8 cellular contexts compared by ENCODE assay signal in the genomic region with DNA sequence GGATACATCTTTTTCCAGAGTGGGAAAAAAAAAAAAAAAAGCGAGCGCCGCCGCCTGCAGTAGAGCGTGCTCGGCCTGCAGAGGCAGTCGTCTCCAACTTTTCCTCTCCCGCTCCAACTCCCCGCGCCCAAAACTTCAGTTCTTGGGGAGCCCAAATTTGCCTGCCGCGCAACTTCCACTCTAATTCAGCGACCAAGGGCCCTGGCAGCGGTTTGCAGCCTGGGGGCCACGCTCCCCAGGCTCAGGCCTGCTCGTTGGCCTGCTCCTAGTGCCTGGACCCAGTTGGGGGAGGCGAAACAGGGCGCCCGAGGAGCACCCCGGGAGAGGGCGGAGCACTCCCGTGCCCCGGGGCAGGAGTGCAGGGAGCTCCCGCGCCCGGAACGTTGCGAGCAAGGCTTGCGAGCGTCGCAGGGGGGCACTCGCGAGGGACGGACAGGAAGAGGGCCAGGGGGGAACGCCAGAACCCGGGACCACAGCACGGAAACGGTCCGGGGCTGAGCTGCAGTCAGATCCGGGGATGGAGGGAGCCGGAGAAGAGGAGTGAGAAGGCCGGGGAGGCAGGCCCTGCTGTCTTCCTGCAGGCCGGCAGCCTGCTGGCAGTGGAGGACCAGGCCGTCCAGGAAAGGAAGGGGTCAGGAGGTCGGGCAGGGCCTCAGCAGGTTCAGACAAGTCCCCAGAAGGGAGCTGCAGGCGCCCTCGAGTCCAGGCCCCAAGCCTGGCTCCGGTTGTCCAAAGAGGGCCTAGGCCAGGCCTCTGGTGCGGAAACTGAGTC. TPM values are rescaled to one million over a fixed set of nuclear protein-coding genes. Genes with fewer than 3 reads are reported as not detected.
DNase-seq lines count a peak whose midpoint lies in the region; ATAC-seq and TF ChIP-seq lines count a peak whose summit lies in the region.

A gene with protein sequence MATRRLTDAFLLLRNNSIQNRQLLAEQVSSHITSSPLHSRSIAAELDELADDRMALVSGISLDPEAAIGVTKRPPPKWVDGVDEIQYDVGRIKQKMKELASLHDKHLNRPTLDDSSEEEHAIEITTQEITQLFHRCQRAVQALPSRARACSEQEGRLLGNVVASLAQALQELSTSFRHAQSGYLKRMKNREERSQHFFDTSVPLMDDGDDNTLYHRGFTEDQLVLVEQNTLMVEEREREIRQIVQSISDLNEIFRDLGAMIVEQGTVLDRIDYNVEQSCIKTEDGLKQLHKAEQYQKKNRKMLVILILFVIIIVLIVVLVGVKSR (plus strand): TSS at position 508 of the 772 bp plus-strand sequence. CDS start 724 bp downstream, outside the sequence.

- H3K4me1 ChIP-seq in endocrine pancreas (ENCODE audit: control insufficient read depth, insufficient read depth, low read length), result peaks cover 20% of the 10 kb centered on the region
- H3K4me1 ChIP-seq in mesendoderm (ENCODE audit: control insufficient read depth, low read depth, low read length), result no peaks in the 10 kb centered on the region

- no peak within 1 kb of the TSS for H2BK15ac ChIP-seq in mesendoderm (replicated peaks; ENCODE audit: low read depth)

- H2BK5ac ChIP-seq in mesendoderm (ENCODE audit: low read length), result peak within 1 kb of the TSS; percentile 78

- H3K9ac ChIP-seq in endocrine pancreas (ENCODE audit: control insufficient read depth, insufficient read depth, low read length), result peak within 1 kb of the TSS; percentile 95
- peak within 1 kb of the TSS; percentile 86 for H3K9ac ChIP-seq in mesendoderm (ENCODE audit: low read length)

- ATAC-seq in CD4-positive, alpha-beta T cell (ENCODE audit: poor library complexity), result peak; percentile 66
- peak; percentile 74 for ATAC-seq in GM19463 (IDR thresholded peaks at IDR 0.05; ENCODE audit: unreplicated experiment)

- H3K23ac ChIP-seq in mesendoderm (ENCODE audit: low read length), result peak within 1 kb of the TSS; percentile 33

- POLR2A ChIA-PET in CD4-positive, alpha-beta T cell (lab: Charles Lee), result interaction anchor here (0.5 to 4.6 kb wide), 27 partner anchors 10 to 1289 kb away, joined by 3 to 99 read pairs (median 5); a partner anchor contains a TSS

- H3K27me3 ChIP-seq in CD4-positive, alpha-beta T cell (ENCODE audit: control insufficient read depth, insufficient read depth, low read length), result no peaks in the 10 kb centered on the region
- H3K27me3 ChIP-seq in endocrine pancreas (ENCODE audit: control insufficient read depth, insufficient read depth, low read length), result no peaks in the 10 kb centered on the region
- no peaks in the 10 kb centered on the region for H3K27me3 ChIP-seq in mesendoderm (ENCODE audit: insufficient read depth, low read length, poor library complexity)

- CTCF ChIA-PET in CD4-positive, alpha-beta T cell (lab: Charles Lee), result interaction anchor here (0.6 to 3.4 kb wide), 35 partner anchors 9 to 1292 kb away, joined by 3 to 62 read pairs (median 4); a partner anchor contains a TSS

- peak within 1 kb of the TSS; percentile 99 for H3K4me3 Mint-ChIP-seq in CD4-positive, alpha-beta T cell

- peak; percentile 76 to 87 (median 85) for DNase-seq in CD4-positive, alpha-beta T cell
- DNase-seq in HT-29 (ENCODE audit: low spot score) (peak; percentile 98), NOMO-1 (lab: John Stamatoyannopoulos, UW; ENCODE audit: unreplicated experiment in 2 of 2) (peak; percentile 77 to 89), mesendoderm (peak; percentile 97)
- DNase-seq in activated CD8-positive, alpha-beta memory T cell treated with anti-CD3 and anti-CD28 coated beads for 48 hours (ENCODE audit: low read depth in 2 of 3, low spot score in 2 of 3), result peak; percentile 75 to 80 (median 78)
- peak; percentile 80 for DNase-seq in stimulated activated CD8-positive, alpha-beta memory T cell treated with anti-CD3 and anti-CD28 coated beads, Interleukin-12 subunit alpha, Interleukin-12 subunit beta, amount 100 ng/mL, for 4 hours (ENCODE audit: low read depth)

- peaks cover 7% of the 10 kb centered on the region for H3K79me1 ChIP-seq in mesendoderm (ENCODE audit: low read length)

- peak within 1 kb of the TSS; percentile 99 for H3K4ac ChIP-seq in mesendoderm (ENCODE audit: low read depth, low read length)

- H2AK5ac ChIP-seq in mesendoderm (ENCODE audit: low read length), result peak within 1 kb of the TSS; percentile 59

- H3K27me3 Mint-ChIP-seq in CD4-positive, alpha-beta T cell, result no peaks in the 10 kb centered on the region

- H2BK120ac ChIP-seq in mesendoderm (ENCODE audit: low read depth, low read length), result peak within 1 kb of the TSS; percentile 94

- H3K27ac Mint-ChIP-seq in CD4-positive, alpha-beta T cell, result peak within 1 kb of the TSS; percentile 100

- H3K79me2 ChIP-seq in mesendoderm (ENCODE audit: control insufficient read depth, insufficient read depth, low read length), result peaks cover 28% of the 10 kb centered on the region

- peaks cover 35% of the 10 kb centered on the region for H3K36me3 Mint-ChIP-seq in CD4-positive, alpha-beta T cell (ENCODE audit: low read depth)

- H3K4me1 Mint-ChIP-seq in CD4-positive, alpha-beta T cell (ENCODE audit: low read depth), result peaks cover 28% of the 10 kb centered on the region

- H3K27ac ChIP-seq in CD4-positive, alpha-beta T cell (ENCODE audit: low read depth, low read length), result peak within 1 kb of the TSS; percentile 93
- H3K27ac ChIP-seq in mesendoderm (ENCODE audit: low read depth, low read length), result peak within 1 kb of the TSS; percentile 79

- peak within 1 kb of the TSS; percentile 93 for H3K4me2 ChIP-seq in mesendoderm (ENCODE audit: low read length)

- intact Hi-C loops in CD4-positive, alpha-beta T cell (cut with DNase I, micrococcal nuclease), result loop anchor here (1.0 to 10.0 kb wide), 19 partner anchors 41 to 1299 kb away; a partner anchor contains a TSS

- no peaks in the 10 kb centered on the region for H3K36me3 ChIP-seq in endocrine pancreas (ENCODE audit: control insufficient read depth, insufficient read depth, low read length)
- H3K36me3 ChIP-seq in mesendoderm (ENCODE audit: control insufficient read depth, insufficient read depth, low read length), result no peaks in the 10 kb centered on the region

- H3K9me3 ChIP-seq in CD4-positive, alpha-beta T cell (ENCODE audit: control insufficient read depth, low read length), result no peaks in the 10 kb centered on the region
- no peaks in the 10 kb centered on the region for H3K9me3 ChIP-seq in endocrine pancreas (ENCODE audit: control insufficient read depth, low read length)

- peak within 1 kb of the TSS; percentile 99 for H3K18ac ChIP-seq in mesendoderm (ENCODE audit: low read length)

- peak within 1 kb of the TSS; percentile 88 for H3K56ac ChIP-seq in mesendoderm (ENCODE audit: low read length)

- H4K8ac ChIP-seq in mesendoderm (ENCODE audit: low read depth, low read length), result peak within 1 kb of the TSS; percentile 98

- H3K9me3 Mint-ChIP-seq in CD4-positive, alpha-beta T cell, result no peaks in the 10 kb centered on the region

- TF ChIP-seq CTCF in CD4-positive, alpha-beta T cell (IDR thresholded peaks at IDR 0.05), result peak; percentile 76

- no peak within 1 kb of the TSS for H4K5ac ChIP-seq in mesendoderm (ENCODE audit: low read length)

- peak within 1 kb of the TSS; percentile 73 for H3K4me3 ChIP-seq in endocrine pancreas (ENCODE audit: control insufficient read depth, insufficient read depth, low read length)
- peak within 1 kb of the TSS; percentile 72 for H3K4me3 ChIP-seq in mesendoderm (ENCODE audit: low read length)

- WGBS in mesendoderm (ENCODE audit: extremely low coverage, insufficient coverage, low lambda C conversion rate), result no CpG with 5 or more reads among the region's 49 CpGs

RNA-seq across cellular contexts. Expression of the gene that starts here (rescaled TPM):
- total RNA-seq in CD4-positive, alpha-beta T cell, result 100 to 1,000 TPM; 179 to 181 TPM
- 29.2 and 29.5 TPM in 2 replicates for total RNA-seq in HT-29 (2014; rRNA removed; shearing (Covaris generic))
- 23.7 TPM for polyA plus RNA-seq in mesendoderm (2013, experiment 1 of 2)
- polyA plus RNA-seq in mesendoderm (2013, experiment 2 of 2), result 24.1 TPM

Comparison
In these comparisons a context has a peak if more than half of its experiments do, and no peak if none do; other contexts are left out.
1. Peak in every context shown above with its lines: DNase-seq, ATAC-seq, H3K4me3 ChIP-seq and H3K27ac ChIP-seq.